22 cellular contexts compared by ENCODE assay signal in the genomic region with DNA sequence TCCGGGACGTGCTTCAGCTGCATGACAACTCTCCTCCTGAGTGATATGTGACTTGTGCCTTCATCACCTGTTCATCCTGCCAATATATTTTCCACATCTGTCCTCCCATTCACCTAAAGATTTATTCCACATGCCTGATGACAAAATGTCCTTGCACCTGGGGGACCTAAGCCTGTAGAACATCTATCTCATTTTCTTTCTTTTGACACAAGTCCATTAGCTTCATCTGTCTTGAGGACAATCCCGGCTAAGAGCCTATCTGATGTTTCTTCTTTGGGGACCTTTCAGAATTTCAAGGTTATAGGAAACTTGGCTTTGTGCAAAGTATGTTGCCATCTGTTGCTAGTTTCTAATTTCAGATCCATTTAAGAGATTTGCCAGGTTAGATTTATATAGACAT. TPM values are rescaled to one million over a fixed set of nuclear protein-coding genes. Genes with fewer than 3 reads are reported as not detected.
"Had no signal": no experiment of that assay in that cellular context is flagged by ENCODE, and none has a peak within 500 bp of the region (broad histone marks: within the 10 kb centered on the region; RNA-seq: fewer than 3 reads in every experiment).

No MANE protein-coding gene starts in this region.

- H3K4me3 Mint-ChIP-seq: memory B cell; naive B cell; natural killer cell treated with Interleukin-12 subunit alpha and Interleukin-12 subunit beta and Interleukin-15 and Interleukin-18, amount 100 ng/mL, for 72 hours; neural crest cell; stimulated activated effector memory CD8-positive, alpha-beta T cell treated with anti-CD3 and anti-CD28 coated beads, Interleukin-12 subunit alpha, Interleukin-12 subunit beta, amount 100 ng/mL, for 72 hours had no signal

- H3K4me1 ChIP-seq: lower lobe of right lung, parathyroid adenoma, right lobe of liver, stomach, thyroid gland, vagina had no signal

- H3K4me3 ChIP-seq: dorsolateral prefrontal cortex, lower lobe of right lung, right lobe of liver, stomach, thyroid gland, vagina had no signal

- H3K27me3 Mint-ChIP-seq: memory B cell, naive B cell had no signal

- H3K9me3 ChIP-seq: lower lobe of right lung, neutrophil, right lobe of liver, stomach, thyroid gland, vagina had no signal

- H3K9me3 Mint-ChIP-seq: memory B cell; natural killer cell treated with Interleukin-12 subunit alpha and Interleukin-12 subunit beta and Interleukin-15 and Interleukin-18, amount 100 ng/mL, for 72 hours; neural crest cell; stimulated activated effector memory CD8-positive, alpha-beta T cell treated with anti-CD3 and anti-CD28 coated beads, Interleukin-12 subunit alpha, Interleukin-12 subunit beta, amount 100 ng/mL, for 72 hours had no signal

- H3K4me1 Mint-ChIP-seq: memory B cell; naive B cell; neural crest cell; stimulated activated effector memory CD8-positive, alpha-beta T cell treated with anti-CD3 and anti-CD28 coated beads, Interleukin-12 subunit alpha, Interleukin-12 subunit beta, amount 100 ng/mL, for 72 hours had no signal

- H3K27ac Mint-ChIP-seq: memory B cell; naive B cell; natural killer cell treated with Interleukin-12 subunit alpha and Interleukin-12 subunit beta and Interleukin-15 and Interleukin-18, amount 100 ng/mL, for 72 hours; progenitor cell of endocrine pancreas; stimulated activated effector memory CD8-positive, alpha-beta T cell treated with anti-CD3 and anti-CD28 coated beads, Interleukin-12 subunit alpha, Interleukin-12 subunit beta, amount 100 ng/mL, for 72 hours had no signal

- H3K9ac ChIP-seq: parathyroid adenoma had no signal

- DNase-seq: dorsolateral prefrontal cortex; effector CD4-positive, alpha-beta T cell; head of caudate nucleus; left ventricle myocardium superior; lower lobe of right lung; naive B cell; right lobe of liver; stimulated activated CD4-positive, alpha-beta T cell treated with anti-CD3 and anti-CD28 coated beads, Interleukin-2, amount 100 ng/mL, for 24 hours; stimulated activated CD4-positive, alpha-beta T cell treated with anti-CD3 and anti-CD28 coated beads, Interleukin-4, amount 100 ng/mL, for 24 hours; stimulated activated naive CD4-positive, alpha-beta T cell treated with Interleukin-2 at 50 U/mL for 16 hours; stomach; thyroid gland; trophoblast cell had no signal

- H3K36me3 ChIP-seq: lower lobe of right lung, neutrophil, right lobe of liver, stomach, thyroid gland, vagina had no signal

- ATAC-seq: left ventricle myocardium superior; lower lobe of right lung; natural killer cell treated with Interleukin-12 subunit alpha and Interleukin-12 subunit beta and Interleukin-15 and Interleukin-18, amount 100 ng/mL, for 72 hours; right lobe of liver; stimulated activated effector memory CD8-positive, alpha-beta T cell treated with anti-CD3 and anti-CD28 coated beads, Interleukin-12 subunit alpha, Interleukin-12 subunit beta, amount 100 ng/mL, for 72 hours had no signal

- H3K36me3 Mint-ChIP-seq: memory B cell; naive B cell; natural killer cell treated with Interleukin-12 subunit alpha and Interleukin-12 subunit beta and Interleukin-15 and Interleukin-18, amount 100 ng/mL, for 72 hours; stimulated activated effector memory CD8-positive, alpha-beta T cell treated with anti-CD3 and anti-CD28 coated beads, Interleukin-12 subunit alpha, Interleukin-12 subunit beta, amount 100 ng/mL, for 72 hours had no signal

- H3K27me3 ChIP-seq: dorsolateral prefrontal cortex, neutrophil, right lobe of liver, stomach, thyroid gland, vagina had no signal

RNA-seq across cellular contexts. Expression of a gene that starts 41.1 kb away (rescaled TPM):
- total RNA-seq: mononuclear cell; natural killer cell treated with Interleukin-12 subunit alpha and Interleukin-12 subunit beta and Interleukin-15 and Interleukin-18, amount 100 ng/mL, for 72 hours; neural crest cell; progenitor cell of endocrine pancreas had no signal
